ENCODE assay signal across 1 cellular context in the genomic region with DNA sequence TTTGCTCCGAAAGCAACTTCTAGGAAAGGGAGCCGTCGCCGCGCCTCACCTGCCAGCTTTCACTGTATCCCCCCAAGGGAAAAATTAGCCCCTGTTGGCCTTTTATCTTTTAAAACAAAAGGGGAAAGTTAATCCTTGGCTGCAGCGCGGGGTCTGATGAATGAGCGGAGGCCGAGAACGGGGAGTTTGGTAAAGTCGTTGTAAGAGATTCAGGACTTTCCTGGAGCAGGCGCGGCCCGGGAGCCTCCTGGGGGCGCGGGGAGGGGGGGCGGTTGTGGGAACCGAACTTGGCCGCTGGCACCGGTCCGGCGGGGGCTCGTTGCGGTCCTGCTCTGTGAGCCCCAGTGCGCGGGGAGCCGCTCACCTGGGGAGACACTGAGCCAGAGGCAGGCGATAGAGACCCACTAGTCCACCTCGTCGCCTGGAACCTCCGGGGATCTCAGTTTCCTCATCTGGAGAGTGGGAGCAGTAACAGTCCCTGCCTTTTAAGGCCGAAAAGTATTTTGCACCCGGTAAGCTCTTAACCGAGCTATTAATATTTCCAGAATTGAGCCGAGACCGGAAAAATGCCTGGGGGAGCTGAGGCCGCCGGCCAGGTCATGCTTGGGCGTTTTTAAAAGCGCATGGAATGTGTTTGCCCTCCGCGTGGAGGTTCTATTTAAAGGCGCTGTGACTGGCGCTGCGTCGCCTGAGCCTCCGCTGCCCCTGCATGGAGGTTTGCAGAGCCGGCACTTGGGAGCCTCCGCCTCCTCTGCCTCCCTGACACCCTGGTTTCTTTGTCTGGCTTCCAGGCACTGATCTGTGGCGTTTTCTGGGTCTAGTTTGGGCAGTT.
TF ChIP-seq lines count a peak whose summit lies in the region.

No MANE protein-coding gene starts in this region.

TF ChIP-seq in A549, 52 proteins besides CTCF, POLR2A, EP300 and RAD21 (continued from another document):
- TF ChIP-seq, protein P1, sequence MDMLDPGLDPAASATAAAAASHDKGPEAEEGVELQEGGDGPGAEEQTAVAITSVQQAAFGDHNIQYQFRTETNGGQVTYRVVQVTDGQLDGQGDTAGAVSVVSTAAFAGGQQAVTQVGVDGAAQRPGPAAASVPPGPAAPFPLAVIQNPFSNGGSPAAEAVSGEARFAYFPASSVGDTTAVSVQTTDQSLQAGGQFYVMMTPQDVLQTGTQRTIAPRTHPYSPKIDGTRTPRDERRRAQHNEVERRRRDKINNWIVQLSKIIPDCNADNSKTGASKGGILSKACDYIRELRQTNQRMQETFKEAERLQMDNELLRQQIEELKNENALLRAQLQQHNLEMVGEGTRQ (IDR thresholded peaks at IDR 0.05), result no peak
- TF ChIP-seq RFX5 (IDR thresholded peaks at IDR 0.05) (no peak), EHMT2 (IDR thresholded peaks at IDR 0.05; ENCODE audit: low read depth) (no peak), JUN (IDR thresholded peaks at IDR 0.05) (no peak), FOSB (CRISPR knock-in tag; IDR thresholded peaks at IDR 0.05) (no peak), CHD4 (IDR thresholded peaks at IDR 0.05; ENCODE audit: borderline replicate concordance) (no peak), SMC3 (IDR thresholded peaks at IDR 0.05) (no peak)
- TF ChIP-seq, protein P2, sequence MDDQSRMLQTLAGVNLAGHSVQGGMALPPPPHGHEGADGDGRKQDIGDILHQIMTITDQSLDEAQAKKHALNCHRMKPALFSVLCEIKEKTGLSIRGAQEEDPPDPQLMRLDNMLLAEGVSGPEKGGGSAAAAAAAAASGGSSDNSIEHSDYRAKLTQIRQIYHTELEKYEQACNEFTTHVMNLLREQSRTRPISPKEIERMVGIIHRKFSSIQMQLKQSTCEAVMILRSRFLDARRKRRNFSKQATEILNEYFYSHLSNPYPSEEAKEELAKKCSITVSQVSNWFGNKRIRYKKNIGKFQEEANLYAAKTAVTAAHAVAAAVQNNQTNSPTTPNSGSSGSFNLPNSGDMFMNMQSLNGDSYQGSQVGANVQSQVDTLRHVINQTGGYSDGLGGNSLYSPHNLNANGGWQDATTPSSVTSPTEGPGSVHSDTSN (IDR thresholded peaks at IDR 0.05), result no peak
